ENCODE assay signal across 8 cellular contexts in the genomic region with DNA sequence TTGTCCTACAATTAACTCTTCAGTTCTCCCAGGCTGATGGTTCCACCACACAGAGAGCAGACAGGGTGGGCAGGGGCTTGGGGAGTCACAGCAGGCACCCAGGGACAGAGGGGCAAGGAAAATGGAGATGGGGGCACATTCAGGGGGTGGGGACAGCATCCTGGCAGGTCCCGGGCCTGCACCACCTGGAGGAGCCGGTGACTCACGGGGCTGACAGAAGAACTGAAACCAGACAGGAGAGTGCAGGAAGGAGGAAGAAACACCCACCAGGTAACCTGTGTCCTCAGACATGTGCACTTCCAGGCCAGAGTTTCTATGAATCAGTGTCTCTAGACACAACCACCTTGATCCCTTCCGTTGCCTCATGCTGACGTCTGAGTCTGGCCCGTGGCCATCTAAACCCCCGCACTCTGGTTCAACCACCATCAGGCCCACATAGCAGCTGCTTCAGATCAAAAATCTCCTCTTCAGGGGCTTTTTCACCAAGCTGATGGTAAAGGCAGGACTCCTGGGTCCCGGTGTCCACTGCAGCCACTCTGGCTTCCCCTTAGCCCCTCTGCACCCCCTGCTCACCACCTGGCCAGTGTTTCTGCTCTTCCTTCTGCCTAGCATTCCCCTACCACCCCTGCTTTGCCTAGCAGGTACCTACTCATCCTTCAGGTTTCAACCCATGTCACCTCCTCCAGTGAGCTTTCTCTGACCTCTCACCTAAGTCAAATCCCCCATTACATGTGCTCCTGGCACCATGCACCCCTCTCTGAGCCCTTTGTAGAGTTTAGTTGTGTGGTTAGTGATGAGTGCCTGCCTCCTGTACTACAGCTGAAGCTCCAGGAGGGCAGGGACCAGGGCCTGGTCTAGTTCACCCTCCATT. TPM values are rescaled to one million over a fixed set of nuclear protein-coding genes. Genes with fewer than 3 reads are reported as not detected.
DNase-seq lines count a peak whose midpoint lies in the region; ATAC-seq lines count a peak whose summit lies in the region.

No MANE protein-coding gene starts in this region.

- H3K27me3 Mint-ChIP-seq in activated T-helper 2 cell treated with anti-CD3 and anti-CD28 coated beads, Interferon-gamma antibody, Interleukin-2, Interleukin-4, amounts not matched to agents 10 μg/mL and 5 μg/mL and 100 μg/mL, durations not matched to agents 14 hours and 24 hours and 36 hours (ENCODE audit: low read depth) = no peaks in the 10 kb centered on the region

- no peaks in the 10 kb centered on the region for H3K36me3 Mint-ChIP-seq in activated T-helper 2 cell treated with anti-CD3 and anti-CD28 coated beads, Interferon-gamma antibody, Interleukin-2, Interleukin-4, amounts not matched to agents 10 μg/mL and 5 μg/mL and 100 μg/mL, durations not matched to agents 14 hours and 24 hours and 36 hours (ENCODE audit: low read depth)

- no peaks in the 10 kb centered on the region for H3K9me3 ChIP-seq in BLaER1 treated with 17β-estradiol and CSF1 and Interleukin-3, amounts not matched to agents 10 nM and 100 nM (replicated peaks in 1 of 11)
- no peaks in the 10 kb centered on the region for H3K9me3 ChIP-seq in skeletal muscle satellite cell (replicated peaks; ENCODE audit: low read length)

- no peaks in the 10 kb centered on the region for H3K36me3 ChIP-seq in BLaER1 treated with 17β-estradiol and CSF1 and Interleukin-3, amounts not matched to agents 10 nM and 100 nM
- no peaks in the 10 kb centered on the region for H3K36me3 ChIP-seq in skeletal muscle satellite cell (ENCODE audit: insufficient read depth, low read length)

- peak overlapping the region in 7 of 11 experiments; percentile 1 to 68 (median 13); a peak in 10 of 22 replicates for H3K27ac ChIP-seq in BLaER1 treated with 17β-estradiol and CSF1 and Interleukin-3, amounts not matched to agents 10 nM and 100 nM

- no peaks in the 10 kb centered on the region for H3K27me3 ChIP-seq in BLaER1 treated with 17β-estradiol and CSF1 and Interleukin-3, amounts not matched to agents 10 nM and 100 nM
- H3K27me3 ChIP-seq in skeletal muscle satellite cell (ENCODE audit: control insufficient read depth, insufficient read depth, low read length) = no peaks in the 10 kb centered on the region

- DNase-seq in HPDE6-E6E7 (ENCODE audit: extremely low spot score) (peak; percentile 98), NCI-H69 (lab: John Stamatoyannopoulos, UW) (no peak), Right ventricle myocardium inferior (ENCODE audit: missing footprints) (no peak), iPS-NIHi11 (ENCODE audit: low spot score) (no peak)
- DNase-seq in activated T-helper 2 cell treated with anti-CD3 and anti-CD28 coated beads, Interferon-gamma antibody, Interleukin-2, Interleukin-4, amounts not matched to agents 10 μg/mL and 5 μg/mL and 100 μg/mL, durations not matched to agents 14 hours and 24 hours and 36 hours (ENCODE audit: low spot score) = no peak

- no peak overlapping the region for H3K4me3 ChIP-seq in BLaER1 treated with 17β-estradiol and CSF1 and Interleukin-3, amounts not matched to agents 10 nM and 100 nM
- H3K4me3 ChIP-seq in skeletal muscle satellite cell (ENCODE audit: low read length) = no peak overlapping the region

- no peaks in the 10 kb centered on the region for H3K9me3 Mint-ChIP-seq in activated T-helper 2 cell treated with anti-CD3 and anti-CD28 coated beads, Interferon-gamma antibody, Interleukin-2, Interleukin-4, amounts not matched to agents 10 μg/mL and 5 μg/mL and 100 μg/mL, durations not matched to agents 14 hours and 24 hours and 36 hours

- peaks cover 56% of the 10 kb centered on the region for H3K4me1 Mint-ChIP-seq in activated T-helper 2 cell treated with anti-CD3 and anti-CD28 coated beads, Interferon-gamma antibody, Interleukin-2, Interleukin-4, amounts not matched to agents 10 μg/mL and 5 μg/mL and 100 μg/mL, durations not matched to agents 14 hours and 24 hours and 36 hours (ENCODE audit: low read depth)

- intact Hi-C loops in activated T-helper 2 cell treated with anti-CD3 and anti-CD28 coated beads, Interferon-gamma antibody, Interleukin-2, Interleukin-4, amounts not matched to agents 10 μg/mL and 5 μg/mL and 100 μg/mL, durations not matched to agents 14 hours and 24 hours and 36 hours (cut with micrococcal nuclease) = loop anchor here (1.0 kb wide), 1 partner anchor 16 kb away; no protein-coding TSS in a partner anchor
- intact Hi-C loops in Right ventricle myocardium inferior (cut with DNase I) = no loop called here

- peaks cover 43 to 77% (median 70%) of the 10 kb centered on the region in 10 experiments for H3K4me1 ChIP-seq in BLaER1 treated with 17β-estradiol and CSF1 and Interleukin-3, amounts not matched to agents 10 nM and 100 nM
- H3K4me1 ChIP-seq in skeletal muscle satellite cell (ENCODE audit: control insufficient read depth, insufficient read depth, low read length) = peaks cover 53% of the 10 kb centered on the region

- no peak overlapping the region for H3K4me3 Mint-ChIP-seq in activated T-helper 2 cell treated with anti-CD3 and anti-CD28 coated beads, Interferon-gamma antibody, Interleukin-2, Interleukin-4, amounts not matched to agents 10 μg/mL and 5 μg/mL and 100 μg/mL, durations not matched to agents 14 hours and 24 hours and 36 hours (ENCODE audit: low read depth)

- peak overlapping the region; percentile 59 to 83 (median 75) for H3K4me2 ChIP-seq in BLaER1 treated with 17β-estradiol and CSF1 and Interleukin-3, amounts not matched to agents 10 nM and 100 nM
- peak overlapping the region; percentile 42 for H3K4me2 ChIP-seq in skeletal muscle satellite cell (ENCODE audit: low read length)

- H3K9ac ChIP-seq in BLaER1 treated with 17β-estradiol and CSF1 and Interleukin-3, amounts not matched to agents 10 nM and 100 nM = peak overlapping the region in 4 of 11 experiments; percentile 9 to 27 (median 18); a peak in 4 of 22 replicates
- H3K9ac ChIP-seq in skeletal muscle satellite cell (ENCODE audit: low read depth, low read length) = peak overlapping the region; percentile 54

- ATAC-seq in GM19467 (IDR thresholded peaks at IDR 0.05; ENCODE audit: unreplicated experiment) (peak; percentile 39), Right ventricle myocardium inferior (no peak)

- H3K27ac Mint-ChIP-seq in activated T-helper 2 cell treated with anti-CD3 and anti-CD28 coated beads, Interferon-gamma antibody, Interleukin-2, Interleukin-4, amounts not matched to agents 10 μg/mL and 5 μg/mL and 100 μg/mL, durations not matched to agents 14 hours and 24 hours and 36 hours = peak overlapping the region; percentile 89

- H4K20me1 ChIP-seq in BLaER1 treated with 17β-estradiol and CSF1 and Interleukin-3, amounts not matched to agents 10 nM and 100 nM = no peaks in the 10 kb centered on the region; a peak in 1 of 22 replicates

RNA-seq across cellular contexts. Expression of a gene that starts 16.5 kb away (rescaled TPM):
- total RNA-seq in activated T-helper 2 cell treated with anti-CD3 and anti-CD28 coated beads, Interferon-gamma antibody, Interleukin-2, Interleukin-4, amounts not matched to agents 10 μg/mL and 5 μg/mL and 100 μg/mL, durations not matched to agents 14 hours and 24 hours and 36 hours = not detected in 2 replicates
- 0.87 and 1.3 TPM in 2 replicates for total RNA-seq in skeletal muscle satellite cell (2012; rRNA removed)
- total RNA-seq in Right ventricle myocardium inferior = 0.24 TPM

RNA-seq across cellular contexts. Expression of a gene that starts 49.8 kb away (rescaled TPM):
- 45.9 and 50.3 TPM in 2 replicates for total RNA-seq in activated T-helper 2 cell treated with anti-CD3 and anti-CD28 coated beads, Interferon-gamma antibody, Interleukin-2, Interleukin-4, amounts not matched to agents 10 μg/mL and 5 μg/mL and 100 μg/mL, durations not matched to agents 14 hours and 24 hours and 36 hours
- 44.1 and 94.4 TPM in 2 replicates for total RNA-seq in skeletal muscle satellite cell (2012; rRNA removed)
- 1.6 TPM for total RNA-seq in Right ventricle myocardium inferior

Comparison
In these comparisons a context has a peak if more than half of its experiments do, and no peak if none do; other contexts are left out.
1. RNA of a gene that starts 49.8 kb away (total RNA-seq): 45.9 to 50.3 TPM in activated T-helper 2 cell treated with anti-CD3 and anti-CD28 coated beads, Interferon-gamma antibody, Interleukin-2, Interleukin-4, amounts not matched to agents 10 μg/mL and 5 μg/mL and 100 μg/mL, durations not matched to agents 14 hours and 24 hours and 36 hours; 1.6 TPM in Right ventricle myocardium inferior (single experiment); every median in the first group is over 10 times any median in the second.